In the genomic region with DNA sequence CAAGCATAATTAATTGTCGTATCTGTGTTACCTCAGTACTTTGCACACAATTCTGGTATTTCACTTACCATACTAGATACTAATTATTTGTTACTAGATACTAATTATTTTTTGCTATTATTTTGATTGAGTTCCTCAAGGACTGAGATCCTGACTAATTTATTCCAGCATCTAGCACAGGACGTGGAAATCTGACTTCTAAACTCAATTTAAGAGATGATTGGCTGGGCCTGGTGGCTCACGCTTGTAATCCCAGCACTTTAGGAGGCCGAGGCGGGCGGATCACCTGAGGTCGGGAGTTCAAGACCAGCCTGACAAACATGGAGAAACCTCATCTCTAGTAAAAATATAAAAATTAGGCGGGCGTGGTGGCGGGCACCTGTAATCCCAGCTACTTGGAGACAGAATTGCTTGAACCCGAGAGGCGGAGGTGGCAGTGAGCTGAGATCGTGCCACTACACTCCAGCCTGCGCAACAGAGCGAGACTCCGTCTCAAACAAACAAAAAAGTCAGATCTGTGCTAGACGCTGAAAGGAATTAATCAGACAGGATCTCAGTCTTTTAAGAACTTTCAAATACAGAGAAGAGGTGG, we compare ENCODE assay signal across 8 cellular contexts. TPM values are rescaled to one million over a fixed set of nuclear protein-coding genes. Genes with fewer than 3 reads are reported as not detected.
DNase-seq lines count a peak whose midpoint lies in the region; ATAC-seq and TF ChIP-seq lines count a peak whose summit lies in the region.

No MANE protein-coding gene starts in this region.

- no peak for TF ChIP-seq CTCF in ascending aorta (IDR thresholded peaks at IDR 0.05)
- TF ChIP-seq CTCF in lower lobe of right lung (IDR thresholded peaks at IDR 0.05): no peak
- TF ChIP-seq CTCF in upper lobe of left lung (IDR thresholded peaks at IDR 0.05): no peak

- no peak for TF ChIP-seq POLR2A in upper lobe of left lung (IDR thresholded peaks at IDR 0.05)

- no peak for DNase-seq in activated naive CD4-positive, alpha-beta T cell treated with anti-CD3 and anti-CD28 coated beads, Interleukin-2, amount 10 ng/mL, durations not matched to agents 7 days and 5 days
- no peak for DNase-seq in activated naive CD4-positive, alpha-beta T cell treated with anti-CD3 and anti-CD28 coated beads, Interleukin-2, amount 50 U/mL, for 16 hours
- DNase-seq in ascending aorta (ENCODE audit: low spot score in 2 of 2) (no peak), lower lobe of right lung (no peak), upper lobe of left lung (no peak), NCI-H345 (lab: John Stamatoyannopoulos, UW) (no peak)

- peaks cover 38% of the 10 kb centered on the region for H3K4me1 Mint-ChIP-seq in activated naive CD4-positive, alpha-beta T cell treated with anti-CD3 and anti-CD28 coated beads, Interleukin-2, amount 10 ng/mL, durations not matched to agents 7 days and 5 days

- CTCF ChIA-PET in activated naive CD4-positive, alpha-beta T cell treated with anti-CD3 and anti-CD28 coated beads, Interleukin-2, amount 10 ng/mL, durations not matched to agents 7 days and 5 days (lab: Charles Lee): no interaction called here

- no peaks in the 10 kb centered on the region for H3K27me3 Mint-ChIP-seq in activated naive CD4-positive, alpha-beta T cell treated with anti-CD3 and anti-CD28 coated beads, Interleukin-2, amount 10 ng/mL, durations not matched to agents 7 days and 5 days

- H3K4me3 ChIP-seq in ascending aorta: peak overlapping the region; percentile 67 to 83
- peak overlapping the region; percentile 79 for H3K4me3 ChIP-seq in lower lobe of right lung
- peak overlapping the region in 3 of 4 donors; percentile 67 to 81 (median 71) for H3K4me3 ChIP-seq in upper lobe of left lung

- peak overlapping the region; percentile 99 for H3K4me3 Mint-ChIP-seq in activated naive CD4-positive, alpha-beta T cell treated with anti-CD3 and anti-CD28 coated beads, Interleukin-2, amount 10 ng/mL, durations not matched to agents 7 days and 5 days

- peak overlapping the region; percentile 71 to 83 for H3K27ac ChIP-seq in ascending aorta
- H3K27ac ChIP-seq in lower lobe of right lung: peak overlapping the region; percentile 87
- peak overlapping the region; percentile 81 to 91 (median 86) for H3K27ac ChIP-seq in upper lobe of left lung

- H3K4me1 ChIP-seq in ascending aorta (peaks cover 0 to 12% of the 10 kb centered on the region in 2 donors), lower lobe of right lung (peaks cover 18% of the 10 kb centered on the region), upper lobe of left lung (peaks cover 8 to 18% (median 12%) of the 10 kb centered on the region in 4 donors)

- peak overlapping the region; percentile 95 for H3K27ac Mint-ChIP-seq in activated naive CD4-positive, alpha-beta T cell treated with anti-CD3 and anti-CD28 coated beads, Interleukin-2, amount 10 ng/mL, durations not matched to agents 7 days and 5 days

- H3K36me3 ChIP-seq in ascending aorta: no peaks in the 10 kb centered on the region
- no peaks in the 10 kb centered on the region for H3K36me3 ChIP-seq in lower lobe of right lung
- H3K36me3 ChIP-seq in upper lobe of left lung: peaks cover 0 to 2% (median 0%) of the 10 kb centered on the region in 4 donors

- no peak for TF ChIP-seq EP300 in upper lobe of left lung (IDR thresholded peaks at IDR 0.05)

- intact Hi-C loops in ascending aorta (cut with DNase I): loop anchor here (5.0 to 10.0 kb wide), 4 partner anchors 35 to 388 kb away; a partner anchor contains a TSS
- intact Hi-C loops in lower lobe of right lung (cut with DNase I): no loop called here

- ATAC-seq in lower lobe of right lung: peak in 1 of 2 donors; percentile 2
- no peak for ATAC-seq in upper lobe of left lung (ENCODE audit: low FRiP score in 2 of 2)
- no peak for ATAC-seq in HG02610 (IDR thresholded peaks at IDR 0.05; ENCODE audit: unreplicated experiment)
- no peak for ATAC-seq in GM21515 (IDR thresholded peaks at IDR 0.05; ENCODE audit: unreplicated experiment)

- H3K27me3 ChIP-seq in ascending aorta (no peaks in the 10 kb centered on the region), lower lobe of right lung (ENCODE audit: low read depth) (no peaks in the 10 kb centered on the region), upper lobe of left lung (no peaks in the 10 kb centered on the region)

- WGBS in upper lobe of left lung, 2 donors: 62 to 71% methylated on average over 17 of the region's 17 CpGs

- H3K9me3 Mint-ChIP-seq in activated naive CD4-positive, alpha-beta T cell treated with anti-CD3 and anti-CD28 coated beads, Interleukin-2, amount 10 ng/mL, durations not matched to agents 7 days and 5 days: no peaks in the 10 kb centered on the region

- no peaks in the 10 kb centered on the region for H3K9me3 ChIP-seq in ascending aorta
- no peaks in the 10 kb centered on the region for H3K9me3 ChIP-seq in lower lobe of right lung
- peaks cover 0 to 4% (median 0%) of the 10 kb centered on the region in 4 donors for H3K9me3 ChIP-seq in upper lobe of left lung

- H3K36me3 Mint-ChIP-seq in activated naive CD4-positive, alpha-beta T cell treated with anti-CD3 and anti-CD28 coated beads, Interleukin-2, amount 10 ng/mL, durations not matched to agents 7 days and 5 days: peaks cover 2% of the 10 kb centered on the region

RNA-seq across cellular contexts. Expression of a gene that starts 0.5 kb away (rescaled TPM):
- total RNA-seq in ascending aorta: not detected
- 26.5 TPM for total RNA-seq in lower lobe of right lung
- 10 to 100 TPM in 5 of 6 donors, 1 to 10 TPM in 1; 7.3 to 25.3 (median 21.8) TPM for total RNA-seq in upper lobe of left lung

RNA-seq across cellular contexts. Expression of a gene that starts 26.3 kb away (rescaled TPM):
- 86.3 TPM for total RNA-seq in ascending aorta
- total RNA-seq in lower lobe of right lung: 128 TPM
- total RNA-seq in upper lobe of left lung: 100 to 1,000 TPM in 5 of 6 donors, 10 to 100 TPM in 1; 63.9 to 161 (median 136) TPM
